ENCODE assay signal across 20 cellular contexts in the genomic region with DNA sequence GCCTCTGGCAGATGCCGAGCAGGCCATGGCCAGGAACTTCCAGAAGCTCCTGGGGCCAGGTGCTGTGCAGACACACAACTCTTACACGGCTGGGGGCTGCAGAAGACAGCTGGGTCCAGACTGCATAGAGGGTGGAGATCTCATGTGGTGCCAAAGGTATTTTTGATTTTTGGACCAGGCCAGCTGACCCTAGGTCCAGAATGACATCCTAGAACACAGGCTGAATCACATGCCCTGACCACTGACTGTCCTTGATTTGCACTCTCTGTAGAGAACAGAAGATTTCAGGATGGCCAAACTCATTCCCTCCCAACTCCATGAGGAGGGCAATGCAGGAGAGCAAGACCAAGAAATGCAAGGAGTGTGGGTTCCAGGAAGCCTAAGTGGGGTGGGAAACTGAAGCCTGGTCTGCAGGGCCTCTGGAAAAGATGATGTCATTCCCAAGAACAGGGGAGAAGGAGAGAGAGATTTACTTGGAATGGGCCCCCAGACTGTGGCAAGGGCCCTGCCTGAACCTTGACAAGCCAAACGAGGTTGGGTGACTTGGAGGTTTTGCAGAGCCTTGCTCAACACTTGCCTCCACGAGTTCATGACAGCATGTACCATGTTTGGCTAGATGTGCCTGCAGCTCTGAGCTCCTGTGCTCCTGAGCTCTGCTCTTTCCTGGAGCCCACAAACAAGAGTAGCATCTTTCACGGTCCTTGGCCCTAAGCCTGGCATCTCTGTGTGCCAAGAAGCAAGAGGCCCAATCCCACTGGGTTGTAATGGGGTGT.
"Had no signal": no experiment of that assay in that cellular context is flagged by ENCODE, and none has a peak within 500 bp of the region (broad histone marks: within the 10 kb centered on the region; RNA-seq: fewer than 3 reads in every experiment).

No MANE protein-coding gene starts in this region.

- H3K4me2 ChIP-seq: neural progenitor cell had no signal

- H3K4me1 ChIP-seq: neural progenitor cell had no signal

- H3K9me3 ChIP-seq: heart left ventricle, tibial nerve had no signal

- DNase-seq: activated CD4-positive, alpha-beta T cell treated with anti-CD3 and anti-CD28 coated beads, Interleukin-2, amount 50 U/mL, for 4 hours; activated CD8-positive, alpha-beta memory T cell treated with anti-CD3 and anti-CD28 coated beads for 24 hours; activated CD8-positive, alpha-beta memory T cell treated with anti-CD3 and anti-CD28 coated beads, Interleukin-2, amount 50 U/mL, for 4 hours; activated T-cell treated with anti-CD3 and anti-CD28 coated beads, Interleukin-2, amount 50 U/mL, for 24 hours; central memory CD4-positive, alpha-beta T cell; endodermal cell; heart left ventricle; left cardiac atrium; naive thymus-derived CD4-positive, alpha-beta T cell; retina; stimulated activated CD4-positive, alpha-beta T cell treated with anti-CD3 and anti-CD28 coated beads, Interleukin-1b, Interleukin-23, amount 100 ng/mL, for 48 hours; stimulated activated naive CD8-positive, alpha-beta T cell treated with anti-CD3 and anti-CD28 coated beads, Interleukin-15, amount 100 ng/mL, for 72 hours; T-helper 9 cell had no signal

- H3K36me3 ChIP-seq: heart left ventricle, neural progenitor cell had no signal

- H3K27me3 ChIP-seq: heart left ventricle, neural progenitor cell, tibial nerve had no signal

- ATAC-seq: activated naive CD4-positive, alpha-beta T cell treated with anti-CD3 and anti-CD28 coated beads, Interleukin-2, amount 50 U/mL, for 72 hours; activated T-helper 17 cell treated with anti-CD3 and anti-CD28 coated beads, Interleukin-2, amount 50 U/mL, for 72 hours; naive thymus-derived CD4-positive, alpha-beta T cell; stimulated activated naive CD8-positive, alpha-beta T cell treated with anti-CD3 and anti-CD28 coated beads, Interleukin-15, amount 100 ng/mL, for 72 hours; WTC11 had no signal

- H3K27ac ChIP-seq: epithelial cell of prostate, neural progenitor cell had no signal

- H3K4me3 ChIP-seq: coronary artery, heart left ventricle, neural progenitor cell, tibial nerve had no signal

- H3K9ac ChIP-seq: neural progenitor cell had no signal

- H2AFZ ChIP-seq: neural progenitor cell had no signal
